ENCODE assay signal across 1 cellular context in genomic region chr4:94536049-94536448, GRCh38.
TF ChIP-seq lines count a peak whose summit lies in the region.

No MANE protein-coding gene starts in this region.

TF ChIP-seq in endothelial cell of umbilical vein, 7 proteins besides CTCF, POLR2A, EP300 and RAD21:
- TF ChIP-seq FOS (IDR thresholded peaks at IDR 0.05; ENCODE audit: borderline replicate concordance, insufficient read depth, low read length) (no peak), JUN (IDR thresholded peaks at IDR 0.05; ENCODE audit: borderline replicate concordance, insufficient read depth, insufficient read length, low read depth) (no peak), MAX (IDR thresholded peaks at IDR 0.05; ENCODE audit: insufficient read depth, insufficient read length) (no peak), POLR2AphosphoS5 (IDR thresholded peaks at IDR 0.05; ENCODE audit: insufficient read depth, low read depth, low read length) (no peak), GATA2 (IDR thresholded peaks at IDR 0.05; ENCODE audit: insufficient read depth, insufficient read length, low read depth, low read length) (no peak), EZH2 (IDR thresholded peaks at IDR 0.05; ENCODE audit: borderline replicate concordance, low read depth, low read length, severe bottlenecking) (no peak), MYC (IDR thresholded peaks at IDR 0.05; ENCODE audit: low read depth, low read length) (no peak)
